Comparison of ENCODE assay signal across 1 cellular context in the genomic region with DNA sequence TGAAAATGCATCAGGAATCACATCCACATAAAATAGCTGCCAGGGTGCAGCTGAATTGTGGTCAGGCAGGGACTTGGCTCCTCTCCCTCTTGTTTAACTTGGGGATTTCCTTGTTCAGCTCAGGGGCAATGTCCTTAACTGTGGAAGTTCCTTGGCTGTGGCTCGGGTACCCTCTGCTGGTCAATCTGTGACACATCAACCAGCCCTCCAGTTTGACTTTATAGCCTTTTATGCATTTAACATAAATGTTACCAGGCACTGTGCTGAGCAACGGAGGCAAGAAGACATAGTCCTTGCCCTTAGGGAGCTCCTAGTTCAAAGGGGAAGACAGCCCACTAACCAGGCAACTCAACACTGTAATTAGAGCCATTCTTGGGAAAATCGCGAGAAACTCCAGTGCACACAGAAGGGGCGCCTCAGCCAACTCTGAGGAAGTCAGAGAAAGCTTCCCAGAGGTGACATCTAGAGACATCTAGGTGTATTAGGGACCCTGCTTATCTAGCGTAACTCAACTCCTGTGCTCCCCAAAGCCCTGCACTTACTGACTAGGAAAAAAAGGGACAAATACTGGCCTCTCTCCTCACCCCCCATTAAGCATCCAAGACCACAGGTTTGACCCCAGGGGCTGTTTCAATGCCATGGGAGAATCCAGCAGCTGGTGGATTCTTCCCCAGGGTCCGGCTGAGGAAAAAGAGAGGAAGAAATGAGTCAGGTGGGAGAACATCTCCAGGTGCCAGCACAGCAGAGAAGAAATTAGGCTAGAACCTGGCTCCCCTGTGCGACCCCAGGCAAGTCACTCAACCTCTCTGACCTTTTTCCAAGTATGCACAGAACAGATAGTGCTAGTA.
TF ChIP-seq lines count a peak whose summit lies in the region.

No MANE protein-coding gene starts in this region.

TF ChIP-seq in IMR-90, 13 proteins besides CTCF, POLR2A, EP300 and RAD21:
- TF ChIP-seq MXI1 (IDR thresholded peaks at IDR 0.05; ENCODE audit: borderline replicate concordance, low read depth, low read length) (no peak), SMC3 (IDR thresholded peaks at IDR 0.05; ENCODE audit: low read depth, low read length) (peak; percentile 84), MAZ (IDR thresholded peaks at IDR 0.05; ENCODE audit: borderline replicate concordance, low read depth, low read length) (peak; percentile 22; the same call in 1 of the 2 replicates), CEBPB (IDR thresholded peaks at IDR 0.05; ENCODE audit: low read depth, low read length) (no peak)
